Comparison of ENCODE assay signal across 8 cellular contexts in the genomic region with DNA sequence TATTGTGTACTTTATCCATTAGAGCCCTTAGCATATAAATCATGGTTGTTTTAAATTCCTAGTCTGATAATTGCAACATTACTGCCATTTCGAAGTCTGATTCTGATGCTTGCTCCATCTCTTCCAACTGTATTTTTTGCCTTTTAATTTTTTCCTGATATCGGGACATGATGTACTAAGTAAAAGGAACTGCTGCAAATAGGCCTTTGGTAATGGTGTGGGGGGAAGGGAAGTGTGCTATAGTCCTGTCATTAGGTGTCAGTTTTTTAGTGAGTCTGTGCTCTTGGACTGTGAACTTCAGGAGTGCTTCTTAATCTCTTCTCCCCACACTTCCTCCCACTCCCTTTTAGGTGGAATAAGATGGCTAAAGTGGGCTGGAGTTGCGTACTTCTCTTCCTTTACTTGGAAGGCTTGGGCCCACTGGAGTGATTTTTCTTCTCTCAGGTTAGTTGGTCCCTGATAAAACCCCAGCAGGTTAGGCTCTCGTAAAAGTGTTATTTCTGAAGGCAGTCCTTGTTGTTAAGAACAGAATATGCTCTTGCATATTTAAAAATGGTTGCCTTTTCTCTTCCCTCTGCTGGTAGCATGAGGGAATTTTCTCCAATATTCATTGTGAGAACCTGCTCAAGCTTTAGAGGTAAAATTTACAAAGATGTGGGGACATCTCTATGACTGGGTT. TPM values are rescaled to one million over a fixed set of nuclear protein-coding genes. Genes with fewer than 3 reads are reported as not detected.
DNase-seq lines count a peak whose midpoint lies in the region; ATAC-seq and TF ChIP-seq lines count a peak whose summit lies in the region.

No MANE protein-coding gene starts in this region.

- H3K4me3 ChIP-seq in right atrium auricular region = no peak overlapping the region

- peak; percentile 68 for ATAC-seq in GM21515 (IDR thresholded peaks at IDR 0.05; ENCODE audit: unreplicated experiment)
- ATAC-seq in GM21381 (IDR thresholded peaks at IDR 0.05; ENCODE audit: unreplicated experiment) = no peak

- H3K27ac ChIP-seq in right atrium auricular region = no peak overlapping the region

- no peaks in the 10 kb centered on the region for H3K27me3 ChIP-seq in right atrium auricular region

- peak; percentile 13 to 49 for TF ChIP-seq CTCF in right atrium auricular region (IDR thresholded peaks at IDR 0.05)

- no peaks in the 10 kb centered on the region for H3K36me3 ChIP-seq in right atrium auricular region

- H3K9me3 ChIP-seq in right atrium auricular region = no peaks in the 10 kb centered on the region

- in situ Hi-C loops in ACHN (cut with HindIII; ENCODE audit: low pct_ligation_motif_present, low pct_unique_long_range_greater_than_20kb, low sequenced_read_pairs) (loop anchor here (25.0 kb wide), 1 partner anchor 310 kb away; no protein-coding TSS in a partner anchor), SK-MEL-5 (cut with HindIII; ENCODE audit: low pct_unique_long_range_greater_than_20kb, low sequenced_read_pairs) (loop anchor here (25.0 kb wide), 1 partner anchor 310 kb away; no protein-coding TSS in a partner anchor)

- DNase-seq in ACHN (peak; percentile 38), SK-MEL-5 (ENCODE audit: low read depth, low spot score) (peak; percentile 51), right atrium auricular region (ENCODE audit: low spot score) (no peak), medulla oblongata (ENCODE audit: extremely low spot score) (no peak), NCI-H774 (lab: John Stamatoyannopoulos, UW) (no peak), SHP77 treated with DMSO at 0.1 percent for 48 hours (lab: John Stamatoyannopoulos, UW) (no peak)

- peaks cover 0 to 7% of the 10 kb centered on the region in 2 donors for H3K4me1 ChIP-seq in right atrium auricular region

RNA-seq across cellular contexts. Expression of a gene that starts 18.1 kb away (rescaled TPM):
- total RNA-seq in SK-MEL-5 (2014; rRNA removed; shearing (Covaris generic)) = 24.1 and 39.9 TPM in 2 replicates
- 9.3 and 13.3 TPM in 2 replicates for polyA plus RNA-seq in SK-MEL-5 (2015; cell fraction: cytosol; rRNA removed)
- 25.3 and 28.3 TPM in 2 replicates for polyA plus RNA-seq in SK-MEL-5 (2015; cell fraction: nucleus; rRNA removed)
- 10 to 100 TPM in 1 of 2 donors, 1 to 10 TPM in 1; 9.9 to 13.6 TPM for total RNA-seq in right atrium auricular region

Comparison
In these comparisons a context has a peak if more than half of its experiments do, and no peak if none do; other contexts are left out.
1. DNase-seq: peak in ACHN (single experiment) and SK-MEL-5 (single experiment); none in right atrium auricular region (single experiment), medulla oblongata (single experiment), NCI-H774 (single experiment) and SHP77 treated with DMSO at 0.1 percent for 48 hours (single experiment).